ENCODE assay signal across 17 cellular contexts in the genomic region with DNA sequence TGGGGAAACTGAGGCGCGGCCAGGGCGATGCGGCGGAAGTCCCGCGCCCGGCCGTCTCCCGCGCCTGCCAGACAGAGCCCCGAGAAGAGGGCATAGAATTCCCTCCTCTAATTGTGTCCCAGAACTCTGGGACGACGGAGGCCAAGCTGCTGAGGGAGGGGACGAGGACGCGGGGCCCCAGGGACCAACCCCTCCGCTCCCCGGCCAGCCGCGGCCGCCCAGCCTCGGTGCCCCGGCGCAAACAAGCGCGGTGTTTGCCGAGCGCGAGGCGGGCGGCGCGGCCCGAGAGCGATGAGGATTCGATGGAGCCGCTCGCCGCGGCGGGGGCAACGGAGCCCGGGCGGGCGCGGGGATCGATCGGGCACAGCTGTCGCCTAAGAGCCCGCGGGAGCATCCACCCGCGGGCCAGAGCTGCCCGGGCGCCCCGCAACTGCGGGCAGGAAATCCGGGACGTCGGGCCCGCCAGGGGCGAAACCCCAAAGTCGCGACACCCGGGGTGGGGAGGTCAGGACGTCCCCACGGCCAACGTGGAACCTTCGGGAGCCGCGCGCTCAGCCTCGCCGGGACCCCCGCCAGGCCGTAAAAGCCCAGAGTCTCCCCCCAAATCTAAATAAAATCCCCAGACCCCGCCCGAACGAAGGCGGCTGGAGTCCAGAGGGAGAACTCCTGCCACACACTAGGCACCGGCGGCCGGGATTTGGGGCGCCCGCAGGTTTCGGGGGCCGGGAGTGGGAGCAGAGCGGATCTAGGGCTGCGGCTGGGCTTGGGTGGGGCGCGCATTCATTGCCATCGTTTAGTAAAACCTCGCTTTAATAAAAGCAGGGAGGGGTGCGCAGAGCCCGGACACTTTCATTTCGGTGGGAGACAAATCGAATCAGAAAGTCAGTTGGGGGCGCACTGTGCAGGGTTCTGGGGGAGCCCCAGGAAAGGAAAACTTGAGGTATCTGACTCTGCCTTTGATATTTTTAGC. TPM values are rescaled to one million over a fixed set of nuclear protein-coding genes. Genes with fewer than 3 reads are reported as not detected.
DNase-seq lines count a peak whose midpoint lies in the region; ATAC-seq and TF ChIP-seq lines count a peak whose summit lies in the region.
"Had no signal": no experiment of that assay in that cellular context is flagged by ENCODE, and none has a peak within 500 bp of the region (broad histone marks: within the 10 kb centered on the region; RNA-seq: fewer than 3 reads in every experiment).

No MANE protein-coding gene starts in this region.

- no peak overlapping the region for H3K9ac ChIP-seq in MM.1S (ENCODE audit: low read length)

- CTCF ChIA-PET in activated CD8-positive, alpha-beta memory T cell treated with anti-CD3 and anti-CD28 coated beads, Interleukin-2, amount 10 ng/mL, durations not matched to agents 7 days and 5 days (lab: Charles Lee) = no interaction called here

- no peak for TF ChIP-seq POLR2A in sigmoid colon (IDR thresholded peaks at IDR 0.05)

- no peaks in the 10 kb centered on the region for H3K4me1 ChIP-seq in MM.1S (ENCODE audit: low read length)
- H3K4me1 ChIP-seq in sigmoid colon = peaks cover 0 to 38% (median 25%) of the 10 kb centered on the region in 4 donors

- peak overlapping the region; percentile 12; the same call in 1 of the 2 replicates for H3K4me2 ChIP-seq in MM.1S (ENCODE audit: low read depth, low read length)

- no peaks in the 10 kb centered on the region for H3F3A ChIP-seq in MM.1S (ENCODE audit: insufficient read depth, low read length)

- intact Hi-C loops in sigmoid colon (cut with DNase I) = no loop called here

- H3K9me3 Mint-ChIP-seq in activated CD8-positive, alpha-beta memory T cell treated with anti-CD3 and anti-CD28 coated beads, Interleukin-2, amount 10 ng/mL, durations not matched to agents 7 days and 5 days (ENCODE audit: low read depth) = no peaks in the 10 kb centered on the region

- H3K36me3 ChIP-seq in MM.1S (replicated peaks; ENCODE audit: insufficient read depth, low read length) (no peaks in the 10 kb centered on the region), sigmoid colon (no peaks in the 10 kb centered on the region)
- H3K36me3 ChIP-seq: gastroesophageal sphincter had no signal

- H3K27me3 ChIP-seq in MM.1S (replicated peaks; ENCODE audit: insufficient read depth, low read length) (peaks cover 82% of the 10 kb centered on the region), sigmoid colon (peaks cover 76 to 89% (median 88%) of the 10 kb centered on the region in 3 donors)

- no peaks in the 10 kb centered on the region for H3K9me2 ChIP-seq in MM.1S (replicated peaks; ENCODE audit: insufficient read depth, low read length)

- peak overlapping the region; percentile 26 for H3K27ac Mint-ChIP-seq in activated CD8-positive, alpha-beta memory T cell treated with anti-CD3 and anti-CD28 coated beads, Interleukin-2, amount 10 ng/mL, durations not matched to agents 7 days and 5 days

- H3K4me3 Mint-ChIP-seq in activated CD8-positive, alpha-beta memory T cell treated with anti-CD3 and anti-CD28 coated beads, Interleukin-2, amount 10 ng/mL, durations not matched to agents 7 days and 5 days = no peak overlapping the region

- H3K79me2 ChIP-seq in MM.1S (ENCODE audit: low read length) = no peaks in the 10 kb centered on the region

- TF ChIP-seq EP300 in sigmoid colon (IDR thresholded peaks at IDR 0.05) = no peak

- ATAC-seq in activated CD8-positive, alpha-beta memory T cell treated with anti-CD3 and anti-CD28 coated beads, Interleukin-2, amount 10 ng/mL, durations not matched to agents 7 days and 5 days = no peak
- no peak for ATAC-seq in GM18511 (IDR thresholded peaks at IDR 0.05; ENCODE audit: unreplicated experiment)
- ATAC-seq: gastroesophageal sphincter had no signal

- H3K36me3 Mint-ChIP-seq in activated CD8-positive, alpha-beta memory T cell treated with anti-CD3 and anti-CD28 coated beads, Interleukin-2, amount 10 ng/mL, durations not matched to agents 7 days and 5 days = no peaks in the 10 kb centered on the region

- no peaks in the 10 kb centered on the region for H3K9me3 ChIP-seq in MM.1S (replicated peaks; ENCODE audit: insufficient read depth, low read length)
- no peaks in the 10 kb centered on the region for H3K9me3 ChIP-seq in sigmoid colon
- H3K9me3 ChIP-seq: gastroesophageal sphincter had no signal

- peaks cover 60% of the 10 kb centered on the region for H3K27me3 Mint-ChIP-seq in activated CD8-positive, alpha-beta memory T cell treated with anti-CD3 and anti-CD28 coated beads, Interleukin-2, amount 10 ng/mL, durations not matched to agents 7 days and 5 days

- H3K4me3 ChIP-seq in MM.1S (ENCODE audit: low read length) (no peak overlapping the region), epithelial cell of esophagus (ENCODE audit: low read length) (no peak overlapping the region), sigmoid colon (peak overlapping the region in 3 of 4 donors; percentile 4 to 26 (median 22))

- WGBS in sigmoid colon, 2 donors = 2 to 3% methylated on average over 99 of the region's 99 CpGs

- no peak overlapping the region for H2AFZ ChIP-seq in MM.1S (ENCODE audit: low read length)

- H3K27ac ChIP-seq in MM.1S (ENCODE audit: low read length) (no peak overlapping the region), sigmoid colon (no peak overlapping the region)
- H3K27ac ChIP-seq: gastroesophageal sphincter had no signal

- H3K4me1 Mint-ChIP-seq in activated CD8-positive, alpha-beta memory T cell treated with anti-CD3 and anti-CD28 coated beads, Interleukin-2, amount 10 ng/mL, durations not matched to agents 7 days and 5 days = peaks cover 18% of the 10 kb centered on the region

- no peaks in the 10 kb centered on the region for H4K20me1 ChIP-seq in MM.1S (ENCODE audit: insufficient read depth, low read length)

- TF ChIP-seq CTCF in MM.1S (IDR thresholded peaks at IDR 0.05; ENCODE audit: low read length) (no peak), epithelial cell of esophagus (IDR thresholded peaks at IDR 0.05; ENCODE audit: insufficient read depth, low read depth, low read length, missing control alignments) (no peak), sigmoid colon (IDR thresholded peaks at IDR 0.05) (no peak)

- no peak for DNase-seq in activated CD8-positive, alpha-beta memory T cell treated with anti-CD3 and anti-CD28 coated beads, Interleukin-2, amount 10 ng/mL, durations not matched to agents 7 days and 5 days
- DNase-seq in activated CD8-positive, alpha-beta memory T cell treated with anti-CD3 and anti-CD28 coated beads, Interleukin-2, amount 50 U/mL, for 4 hours = no peak
- no peak for DNase-seq in MM.1S
- DNase-seq in epithelial cell of esophagus (ENCODE audit: low read depth) = peak; percentile 22
- DNase-seq in sigmoid colon = no peak
- DNase-seq in CD1c-positive myeloid dendritic cell (ENCODE audit: extremely low spot score) = no peak
- no peak for DNase-seq in DMS153 (lab: John Stamatoyannopoulos, UW)
- DNase-seq: activated CD4-positive, alpha-beta T cell treated with anti-CD3 and anti-CD28 coated beads for 48 hours; activated naive CD4-positive, alpha-beta T cell treated with anti-CD3 and anti-CD28 coated beads, Interleukin-2, amount 50 U/mL, for 16 hours; dermis blood vessel endothelial cell; GDM1; NCI-H1105; NCI-H69 had no signal

RNA-seq across cellular contexts. Expression of a gene that starts 3.6 kb away (rescaled TPM):
- not detected for total RNA-seq in activated CD8-positive, alpha-beta memory T cell treated with anti-CD3 and anti-CD28 coated beads, Interleukin-2, amount 10 ng/mL, durations not matched to agents 7 days and 5 days
- total RNA-seq in sigmoid colon = not detected
- polyA plus RNA-seq in sigmoid colon = not detected
- total RNA-seq: dermis blood vessel endothelial cell, lung microvascular endothelial cell, subcutaneous adipose tissue had no signal

Comparison
In these comparisons a context has a peak if more than half of its experiments do, and no peak if none do; other contexts are left out.
1. H3K4me3 ChIP-seq: peak in sigmoid colon (3 of 4); none in MM.1S (single experiment) and epithelial cell of esophagus (single experiment).